Comparison of ENCODE assay signal across 33 cellular contexts in genomic region chr19:42524943-42525342, GRCh38.
"Had no signal": no experiment of that assay in that cellular context is flagged by ENCODE, and none has a peak within 500 bp of the region (broad histone marks: within the 10 kb centered on the region; RNA-seq: fewer than 3 reads in every experiment).

No MANE protein-coding gene starts in this region.

- H3K9me3 ChIP-seq: adrenal gland, body of pancreas, gastrocnemius medialis, pancreas, prostate gland, sigmoid colon, upper lobe of left lung, vagina had no signal

- DNase-seq: activated CD4-positive, alpha-beta T cell treated with anti-CD3 and anti-CD28 coated beads, Interleukin-2, amount 10 ng/mL, durations not matched to agents 24 days and 14 days; activated CD4-positive, CD25-positive, alpha-beta regulatory T cell treated with anti-CD3 and anti-CD28 coated beads, Interleukin-2, amount 50 U/mL, for 72 hours; activated CD8-positive, alpha-beta memory T cell treated with anti-CD3 and anti-CD28 coated beads, Interleukin-2, amount 50 U/mL, for 4 hours; activated gamma-delta T cell; activated T-cell treated with anti-CD3 and anti-CD28 coated beads, Interleukin-2, amount 50 U/mL, for 1 hour; adrenal gland; aorta; body of pancreas; dorsolateral prefrontal cortex; effector memory CD8-positive, alpha-beta T cell; erythroblast; gastrocnemius medialis; glutamatergic neuron; islet precursor cell; left cardiac atrium; mammary epithelial cell; naive B cell; nucleus accumbens; pancreas; retina; sigmoid colon; stimulated activated CD4-positive, alpha-beta T cell treated with anti-CD3 and anti-CD28 coated beads, Interleukin-1b, Interleukin-23, amount 100 ng/mL, for 48 hours; stimulated activated CD4-positive, alpha-beta T cell treated with anti-CD3 and anti-CD28 coated beads, Interleukin-4, amount 100 ng/mL, for 4 hours; stimulated activated CD8-positive, alpha-beta memory T cell treated with anti-CD3 and anti-CD28 coated beads, Interleukin-4, amount 100 ng/mL, for 48 hours; stimulated activated naive CD8-positive, alpha-beta T cell treated with anti-CD3 and anti-CD28 coated beads, Interleukin-15, amount 100 ng/mL, for 72 hours; substantia nigra; upper lobe of left lung had no signal

- H3K27ac ChIP-seq: adrenal gland, body of pancreas, dorsolateral prefrontal cortex, gastrocnemius medialis, pancreas, prostate gland, sigmoid colon, upper lobe of left lung, vagina had no signal

- H3K4me3 ChIP-seq: body of pancreas, dorsolateral prefrontal cortex, gastrocnemius medialis, pancreas, sigmoid colon, smooth muscle cell, upper lobe of left lung, vagina had no signal

- H3K4me3 Mint-ChIP-seq: activated naive CD4-positive, alpha-beta T cell treated with anti-CD3 and anti-CD28 coated beads, Interleukin-2, amount 50 U/mL, for 24 hours; effector memory CD8-positive, alpha-beta T cell; naive B cell; stimulated activated memory B cell treated with anti-CD40 and anti-IgM and Interleukin-4, amounts not matched to agents 10 μg/mL and 1 μg/mL and 100 μg/mL, for 72 hours had no signal

- H3K36me3 ChIP-seq: adrenal gland, gastrocnemius medialis, pancreas, sigmoid colon, vagina had no signal

- H3K27ac Mint-ChIP-seq: activated CD4-positive, alpha-beta T cell treated with anti-CD3 and anti-CD28 coated beads, Interleukin-2, amount 10 ng/mL, durations not matched to agents 24 days and 14 days; activated naive CD4-positive, alpha-beta T cell treated with anti-CD3 and anti-CD28 coated beads, Interleukin-2, amount 50 U/mL, for 24 hours had no signal

- H3K9me3 Mint-ChIP-seq: activated CD4-positive, alpha-beta T cell treated with anti-CD3 and anti-CD28 coated beads, Interleukin-2, amount 10 ng/mL, durations not matched to agents 24 days and 14 days; activated naive CD4-positive, alpha-beta T cell treated with anti-CD3 and anti-CD28 coated beads, Interleukin-2, amount 50 U/mL, for 24 hours; activated T-helper 1 cell treated with anti-CD3 and anti-CD28 coated beads, Interleukin-12 subunit alpha, Interleukin-12 subunit beta, Interleukin-2, Interleukin-4 antibody, amounts not matched to agents 30 ng/mL and 10 ng/mL and 1 ng/mL, durations not matched to agents 14 hours and 24 hours and 36 hours; effector memory CD8-positive, alpha-beta T cell; naive B cell; stimulated activated memory B cell treated with anti-CD40 and anti-IgM and Interleukin-4, amounts not matched to agents 10 μg/mL and 1 μg/mL and 100 μg/mL, for 72 hours; stimulated activated naive CD8-positive, alpha-beta T cell treated with anti-CD3 and anti-CD28 coated beads, Interleukin-15, amount 100 ng/mL, for 72 hours had no signal

- H3K27me3 Mint-ChIP-seq: activated CD4-positive, alpha-beta T cell treated with anti-CD3 and anti-CD28 coated beads, Interleukin-2, amount 10 ng/mL, durations not matched to agents 24 days and 14 days; activated naive CD4-positive, alpha-beta T cell treated with anti-CD3 and anti-CD28 coated beads, Interleukin-2, amount 50 U/mL, for 24 hours; effector memory CD8-positive, alpha-beta T cell; naive B cell; stimulated activated memory B cell treated with anti-CD40 and anti-IgM and Interleukin-4, amounts not matched to agents 10 μg/mL and 1 μg/mL and 100 μg/mL, for 72 hours; stimulated activated naive CD8-positive, alpha-beta T cell treated with anti-CD3 and anti-CD28 coated beads, Interleukin-15, amount 100 ng/mL, for 72 hours had no signal

- ATAC-seq: body of pancreas; effector memory CD8-positive, alpha-beta T cell; gastrocnemius medialis; left cardiac atrium; pancreas; stimulated activated memory B cell treated with anti-CD40 and anti-IgM and Interleukin-4, amounts not matched to agents 10 μg/mL and 1 μg/mL and 100 μg/mL, for 72 hours; stimulated activated naive CD8-positive, alpha-beta T cell treated with anti-CD3 and anti-CD28 coated beads, Interleukin-15, amount 100 ng/mL, for 72 hours had no signal

- H3K36me3 Mint-ChIP-seq: stimulated activated memory B cell treated with anti-CD40 and anti-IgM and Interleukin-4, amounts not matched to agents 10 μg/mL and 1 μg/mL and 100 μg/mL, for 72 hours had no signal

- H3K4me1 ChIP-seq: gastrocnemius medialis had no signal

- H3K27me3 ChIP-seq: adrenal gland, body of pancreas, dorsolateral prefrontal cortex, gastrocnemius medialis, pancreas, sigmoid colon, upper lobe of left lung, vagina had no signal
